Comparison of ENCODE assay signal across 16 cellular contexts in the genomic region with DNA sequence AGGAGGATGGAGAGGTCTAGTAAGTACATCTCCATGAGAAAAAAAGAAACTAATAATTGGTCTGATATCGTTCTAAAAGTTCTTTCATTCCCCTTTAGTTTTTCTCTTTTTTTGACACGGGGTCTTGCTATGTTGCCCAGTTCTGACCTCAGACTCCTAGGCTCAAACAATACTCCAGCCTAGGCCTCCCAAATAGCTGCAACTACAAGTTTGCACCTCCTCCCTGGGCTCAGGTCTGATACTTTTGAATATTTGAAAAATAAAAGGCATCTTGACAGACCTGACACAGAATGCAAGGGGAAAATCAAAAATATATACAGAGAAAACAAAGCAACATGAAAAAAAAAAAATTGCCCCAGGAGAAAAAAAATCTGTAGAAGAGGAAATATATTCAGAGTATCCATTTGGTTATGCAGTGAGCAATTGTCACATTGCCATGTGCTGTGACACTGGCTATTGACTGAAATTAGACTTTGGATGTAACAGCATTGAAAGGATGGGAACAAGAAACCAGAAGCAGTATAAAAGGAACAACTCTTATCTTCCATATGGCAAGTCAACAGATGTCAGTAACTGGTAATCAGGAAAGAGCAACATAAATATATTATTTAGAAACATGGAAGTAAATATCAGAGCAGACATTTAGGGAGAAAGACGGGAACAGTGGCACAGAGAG.
"Had no signal": no experiment of that assay in that cellular context is flagged by ENCODE, and none has a peak within 500 bp of the region (broad histone marks: within the 10 kb centered on the region; RNA-seq: fewer than 3 reads in every experiment).

No MANE protein-coding gene starts in this region.

- H3K9me3 ChIP-seq: adrenal gland, testis, upper lobe of right lung had no signal

- H3K4me3 Mint-ChIP-seq: activated CD4-positive, alpha-beta T cell treated with anti-CD3 and anti-CD28 coated beads for 36 hours; activated T-helper 1 cell treated with anti-CD3 and anti-CD28 coated beads, Interleukin-12 subunit alpha, Interleukin-12 subunit beta, Interleukin-2, Interleukin-4 antibody, amounts not matched to agents 30 ng/mL and 10 ng/mL and 1 ng/mL, durations not matched to agents 14 hours and 24 hours and 36 hours; natural killer cell; stimulated activated memory B cell treated with anti-CD40 and anti-IgM and Interleukin-4, amounts not matched to agents 10 μg/mL and 1 μg/mL and 100 μg/mL, for 72 hours had no signal

- H3K36me3 Mint-ChIP-seq: activated naive CD4-positive, alpha-beta T cell treated with anti-CD3 and anti-CD28 coated beads, Interleukin-2, amount 50 U/mL, for 72 hours; natural killer cell; stimulated activated memory B cell treated with anti-CD40 and anti-IgM and Interleukin-4, amounts not matched to agents 10 μg/mL and 1 μg/mL and 100 μg/mL, for 72 hours had no signal

- H3K27ac Mint-ChIP-seq: activated CD4-positive, alpha-beta T cell treated with anti-CD3 and anti-CD28 coated beads for 36 hours; activated naive CD4-positive, alpha-beta T cell treated with anti-CD3 and anti-CD28 coated beads, Interleukin-2, amount 50 U/mL, for 72 hours; activated T-helper 1 cell treated with anti-CD3 and anti-CD28 coated beads, Interleukin-12 subunit alpha, Interleukin-12 subunit beta, Interleukin-2, Interleukin-4 antibody, amounts not matched to agents 30 ng/mL and 10 ng/mL and 1 ng/mL, durations not matched to agents 14 hours and 24 hours and 36 hours; natural killer cell; stimulated activated memory B cell treated with anti-CD40 and anti-IgM and Interleukin-4, amounts not matched to agents 10 μg/mL and 1 μg/mL and 100 μg/mL, for 72 hours had no signal

- H3K9ac ChIP-seq: parathyroid adenoma had no signal

- DNase-seq: activated CD4-positive, alpha-beta T cell treated with anti-CD3 and anti-CD28 coated beads for 36 hours; activated CD4-positive, alpha-beta T cell treated with anti-CD3 and anti-CD28 coated beads, Interleukin-2, amount 50 U/mL, for 48 hours; activated gamma-delta T cell treated with Interleukin-2 at 50 U/mL for 16 hours; activated T-cell treated with anti-CD3 and anti-CD28 coated beads for 4 hours; natural killer cell; stimulated activated CD4-positive, alpha-beta T cell treated with anti-CD3 and anti-CD28 coated beads, Interleukin-4, amount 100 ng/mL, for 4 hours; T1000; testis; upper lobe of right lung had no signal

- H3K27ac ChIP-seq: adrenal gland, cardiac muscle cell, epithelial cell of prostate, parathyroid adenoma, testis, upper lobe of right lung had no signal

- H2AFZ ChIP-seq: parathyroid adenoma had no signal

- H3K79me2 ChIP-seq: parathyroid adenoma had no signal

- H3K36me3 ChIP-seq: adrenal gland, cardiac muscle cell, upper lobe of right lung had no signal

- H3K27me3 Mint-ChIP-seq: activated CD4-positive, alpha-beta T cell treated with anti-CD3 and anti-CD28 coated beads for 36 hours; stimulated activated memory B cell treated with anti-CD40 and anti-IgM and Interleukin-4, amounts not matched to agents 10 μg/mL and 1 μg/mL and 100 μg/mL, for 72 hours had no signal

- H3K9me3 Mint-ChIP-seq: activated naive CD4-positive, alpha-beta T cell treated with anti-CD3 and anti-CD28 coated beads, Interleukin-2, amount 50 U/mL, for 72 hours; activated T-helper 1 cell treated with anti-CD3 and anti-CD28 coated beads, Interleukin-12 subunit alpha, Interleukin-12 subunit beta, Interleukin-2, Interleukin-4 antibody, amounts not matched to agents 30 ng/mL and 10 ng/mL and 1 ng/mL, durations not matched to agents 14 hours and 24 hours and 36 hours; natural killer cell had no signal

- ATAC-seq: activated CD4-positive, alpha-beta T cell treated with anti-CD3 and anti-CD28 coated beads for 36 hours; activated naive CD4-positive, alpha-beta T cell treated with anti-CD3 and anti-CD28 coated beads, Interleukin-2, amount 50 U/mL, for 72 hours; natural killer cell had no signal

- H3K4me1 ChIP-seq: testis, upper lobe of right lung had no signal

- H3K4me3 ChIP-seq: adrenal gland, cardiac muscle cell, testis, upper lobe of right lung had no signal

- H3K4me1 Mint-ChIP-seq: natural killer cell; stimulated activated memory B cell treated with anti-CD40 and anti-IgM and Interleukin-4, amounts not matched to agents 10 μg/mL and 1 μg/mL and 100 μg/mL, for 72 hours had no signal

- H3K27me3 ChIP-seq: adrenal gland, cardiac muscle cell, testis, upper lobe of right lung had no signal
